ENCODE assay signal across 8 cellular contexts in the genomic region with DNA sequence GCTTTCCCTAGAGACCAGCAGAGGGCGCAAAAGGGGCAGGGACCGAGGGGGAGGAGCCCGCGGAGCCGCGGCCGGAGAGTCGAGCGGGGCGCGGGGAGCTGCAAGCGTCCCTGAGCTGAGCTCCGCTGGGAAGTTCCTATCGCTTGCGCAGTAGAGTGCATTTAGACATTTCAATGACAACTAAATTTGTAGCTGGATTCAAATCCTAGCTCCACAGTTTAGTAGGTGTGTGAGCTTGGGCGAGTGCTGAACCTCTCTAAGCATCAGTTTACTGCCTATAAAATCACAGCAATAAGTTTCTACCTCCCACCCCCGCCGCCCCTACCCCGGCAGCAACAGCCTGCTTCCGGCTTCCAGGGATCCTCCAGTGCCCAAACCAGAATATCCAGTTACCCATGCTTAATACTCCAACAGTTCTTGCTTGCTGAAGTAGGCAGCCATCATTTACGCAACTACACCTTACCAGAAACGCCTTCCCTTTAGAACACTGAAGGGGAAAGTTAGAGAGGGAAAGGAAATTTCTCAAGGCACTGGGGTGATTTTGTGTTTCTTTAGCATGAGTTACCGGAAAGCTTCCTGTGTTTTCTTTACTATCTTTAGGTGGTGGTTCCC. TPM values are rescaled to one million over a fixed set of nuclear protein-coding genes. Genes with fewer than 3 reads are reported as not detected.
DNase-seq lines count a peak whose midpoint lies in the region; ATAC-seq and TF ChIP-seq lines count a peak whose summit lies in the region.

No MANE protein-coding gene starts in this region.

- ATAC-seq in activated naive CD4-positive, alpha-beta T cell treated with anti-CD3 and anti-CD28 coated beads, Interleukin-2, amount 50 U/mL, for 72 hours = peak; percentile 84
- peak; percentile 88 for ATAC-seq in Right ventricle myocardium inferior

- H3K27me3 Mint-ChIP-seq in HFFc6 (ENCODE audit: insufficient read depth) = peaks cover 46% of the 10 kb centered on the region

- H3K27me3 ChIP-seq in ovary = no peaks in the 10 kb centered on the region
- H3K27me3 ChIP-seq in thymus (ENCODE audit: control insufficient read depth, insufficient read depth) = peaks cover 8% of the 10 kb centered on the region

- intact Hi-C loops in Right ventricle myocardium inferior (cut with DNase I) (loop anchor here (2.0 to 5.0 kb wide), 2 partner anchors 111 to 548 kb away; no protein-coding TSS in a partner anchor), ovary (cut with DNase I) (loop anchor here in 1 of 4 donors (10.0 kb wide), 1 partner anchor 541 kb away; no protein-coding TSS in a partner anchor)

- H3K4me1 Mint-ChIP-seq in HFFc6 (ENCODE audit: low read depth) = peaks cover 40% of the 10 kb centered on the region

- no peak overlapping the region for H3K4me3 ChIP-seq in NB4 (ENCODE audit: low read depth, low read length)
- peak overlapping the region; percentile 41 for H3K4me3 ChIP-seq in ovary
- peak overlapping the region; percentile 16 for H3K4me3 ChIP-seq in thymus (ENCODE audit: low read length)

- WGBS in ovary, 3 donors = 3% methylated on average over 23 of the region's 23 CpGs
- WGBS in thymus = 5% methylated on average over 23 of the region's 23 CpGs

- TF ChIP-seq POLR2A in NB4 (IDR thresholded peaks at IDR 0.05; ENCODE audit: extremely low read depth, insufficient read length) = no peak
- no peak for TF ChIP-seq POLR2A in ovary (IDR thresholded peaks at IDR 0.05)

- TF ChIP-seq EP300 in ovary (IDR thresholded peaks at IDR 0.05) = no peak

- H3K4me1 ChIP-seq in ovary (ENCODE audit: insufficient read depth) (peaks cover 11% of the 10 kb centered on the region), thymus (ENCODE audit: control insufficient read depth, insufficient read depth, low read length) (no peaks in the 10 kb centered on the region)

- no peaks in the 10 kb centered on the region for H3K9me3 Mint-ChIP-seq in HFFc6
- H3K9me3 Mint-ChIP-seq in activated naive CD4-positive, alpha-beta T cell treated with anti-CD3 and anti-CD28 coated beads, Interleukin-2, amount 50 U/mL, for 72 hours = peaks cover 0 to 2% of the 10 kb centered on the region in 2 donors

- H3K27ac Mint-ChIP-seq in HFFc6 = no peak overlapping the region
- no peak overlapping the region for H3K27ac Mint-ChIP-seq in activated naive CD4-positive, alpha-beta T cell treated with anti-CD3 and anti-CD28 coated beads, Interleukin-2, amount 50 U/mL, for 72 hours

- H3K4me3 Mint-ChIP-seq in HFFc6 = peak overlapping the region; percentile 79

- DNase-seq in ELR (ENCODE audit: low read depth) (peak; percentile 86), HFFc6 (peak; percentile 61), NB4 (ENCODE audit: low read depth) (peak; percentile 84), SKM-1 treated with dmso at 0.1 percent for 144 hours (lab: John Stamatoyannopoulos, UW; ENCODE audit: unreplicated experiment) (peak; percentile 90), Right ventricle myocardium inferior (ENCODE audit: missing footprints) (peak; percentile 92), ovary (peak; percentile 83 to 89 (median 88))
- DNase-seq in activated naive CD4-positive, alpha-beta T cell treated with anti-CD3 and anti-CD28 coated beads, Interleukin-2, amount 50 U/mL, for 72 hours (ENCODE audit: low spot score in 2 of 2) = peak; percentile 74 to 81

- TF ChIP-seq CTCF in HFFc6 (IDR thresholded peaks at IDR 0.05) = peak; percentile 97
- TF ChIP-seq CTCF in NB4 (IDR thresholded peaks at IDR 0.05; ENCODE audit: low read depth, low read length) = peak; percentile 79
- TF ChIP-seq CTCF in ovary (IDR thresholded peaks at IDR 0.05) = peak in 2 of 3 donors; percentile 79 to 87

- no peaks in the 10 kb centered on the region for H3K36me3 Mint-ChIP-seq in HFFc6 (ENCODE audit: low read depth)
- H3K36me3 Mint-ChIP-seq in activated naive CD4-positive, alpha-beta T cell treated with anti-CD3 and anti-CD28 coated beads, Interleukin-2, amount 50 U/mL, for 72 hours = no peaks in the 10 kb centered on the region

- H3K27ac ChIP-seq in ovary (peak overlapping the region in 1 of 2 donors; percentile 58), thymus (ENCODE audit: low read depth) (peak overlapping the region; percentile 37)

- H3K9me3 ChIP-seq in ovary = no peaks in the 10 kb centered on the region
- H3K9me3 ChIP-seq in thymus (ENCODE audit: control insufficient read depth) = no peaks in the 10 kb centered on the region

- H3K36me3 ChIP-seq in ovary = no peaks in the 10 kb centered on the region
- no peaks in the 10 kb centered on the region for H3K36me3 ChIP-seq in thymus (ENCODE audit: control insufficient read depth, insufficient read depth)

RNA-seq across cellular contexts. Expression of gene TLR5, which starts 9.1 kb away (rescaled TPM):
- under 1 TPM in 1 of 6 experiments, not detected in 5; 0.16 TPM for total RNA-seq in HFFc6 (2021; fragmentation: NEBNext Ultra II Directional; extraction: Animal tissue kit (Norgen Biotek cat#: 25700))
- total RNA-seq in activated naive CD4-positive, alpha-beta T cell treated with anti-CD3 and anti-CD28 coated beads, Interleukin-2, amount 50 U/mL, for 72 hours = under 1 TPM in 1 of 2 donors, not detected in 1; 0.43 TPM
- total RNA-seq in Right ventricle myocardium inferior = 3.1 TPM
- 10 to 100 TPM in 6 of 7 donors, 1 to 10 TPM in 1; 7.7 to 38.8 (median 29.3) TPM for total RNA-seq in ovary
- polyA plus RNA-seq in ovary = 10 to 100 TPM in 1 of 2 donors, 1 to 10 TPM in 1; 9.9 to 22.3 TPM
- 3.4 TPM for polyA plus RNA-seq in thymus
